25 cellular contexts compared by ENCODE assay signal in genomic region chr15:61521961-61522360, GRCh38.
"Had no signal": no experiment of that assay in that cellular context is flagged by ENCODE, and none has a peak within 500 bp of the region (broad histone marks: within the 10 kb centered on the region; RNA-seq: fewer than 3 reads in every experiment).

No MANE protein-coding gene starts in this region.

- H3K27ac Mint-ChIP-seq: activated B cell treated with CpG ODN at 0.5 μM for 24 hours; activated CD4-positive, alpha-beta memory T cell treated with anti-CD3 and anti-CD28 coated beads for 36 hours; activated CD4-positive, alpha-beta T cell treated with anti-CD3 and anti-CD28 coated beads, Interleukin-2, amount 10 ng/mL, durations not matched to agents 24 days and 14 days; activated naive CD4-positive, alpha-beta T cell treated with anti-CD3 and anti-CD28 coated beads for 36 hours; activated naive CD8-positive, alpha-beta T cell; activated T-helper 17 cell treated with anti-CD3 and anti-CD28 coated beads, Interleukin-2, amount 50 U/mL, for 72 hours; brain; T-cell had no signal

- H3K9me3 ChIP-seq: MG63 had no signal

- H3K9me3 Mint-ChIP-seq: activated B cell treated with CpG ODN at 0.5 μM for 24 hours; activated CD4-positive, alpha-beta memory T cell treated with anti-CD3 and anti-CD28 coated beads for 36 hours; activated CD4-positive, alpha-beta T cell treated with anti-CD3 and anti-CD28 coated beads, Interleukin-2, amount 10 ng/mL, durations not matched to agents 24 days and 14 days; activated naive CD4-positive, alpha-beta T cell treated with anti-CD3 and anti-CD28 coated beads for 36 hours; activated T-helper 17 cell treated with anti-CD3 and anti-CD28 coated beads, Interleukin-2, amount 50 U/mL, for 72 hours; brain; central memory CD8-positive, alpha-beta T cell; T-cell had no signal

- H3K36me3 Mint-ChIP-seq: activated CD4-positive, alpha-beta memory T cell treated with anti-CD3 and anti-CD28 coated beads for 36 hours; activated naive CD8-positive, alpha-beta T cell; brain; T-cell had no signal

- H3K4me3 Mint-ChIP-seq: activated B cell treated with CpG ODN at 0.5 μM for 24 hours; activated CD4-positive, alpha-beta memory T cell treated with anti-CD3 and anti-CD28 coated beads for 36 hours; activated CD4-positive, alpha-beta T cell treated with anti-CD3 and anti-CD28 coated beads, Interleukin-2, amount 10 ng/mL, durations not matched to agents 24 days and 14 days; activated naive CD4-positive, alpha-beta T cell treated with anti-CD3 and anti-CD28 coated beads for 36 hours; activated naive CD8-positive, alpha-beta T cell; activated T-helper 17 cell treated with anti-CD3 and anti-CD28 coated beads, Interleukin-2, amount 50 U/mL, for 72 hours; brain; central memory CD8-positive, alpha-beta T cell; T-cell had no signal

- ATAC-seq: activated T-helper 17 cell treated with anti-CD3 and anti-CD28 coated beads, Interleukin-2, amount 50 U/mL, for 72 hours; T-cell had no signal

- H3K4me3 ChIP-seq: MG63, SK-N-MC had no signal

- H3K9ac ChIP-seq: KMS-11 had no signal

- H3K27ac ChIP-seq: KMS-11, SK-N-MC had no signal

- H3K4me1 Mint-ChIP-seq: activated T-helper 17 cell treated with anti-CD3 and anti-CD28 coated beads, Interleukin-2, amount 50 U/mL, for 72 hours; brain; central memory CD8-positive, alpha-beta T cell; T-cell had no signal

- H3K4me2 ChIP-seq: KMS-11 had no signal

- H3K36me3 ChIP-seq: MG63 had no signal

- DNase-seq: activated B cell treated with CpG ODN at 0.5 μM for 24 hours; activated CD4-positive, alpha-beta memory T cell treated with anti-CD3 and anti-CD28 coated beads for 36 hours; activated CD4-positive, alpha-beta T cell treated with anti-CD3 and anti-CD28 coated beads for 1 hour; activated CD4-positive, alpha-beta T cell treated with anti-CD3 and anti-CD28 coated beads, Interleukin-2, amount 10 ng/mL, durations not matched to agents 24 days and 14 days; activated gamma-delta T cell; activated naive CD4-positive, alpha-beta T cell treated with anti-CD3 and anti-CD28 coated beads for 36 hours; activated T-cell treated with anti-CD3 and anti-CD28 coated beads for 4 hours; activated T-cell treated with anti-CD3 and anti-CD28 coated beads, Interleukin-2, amount 50 U/mL, for 48 hours; amygdala; MG63; NCI-H1105; NCI-H1436; NCI-H1694 treated with DMSO at 0.1 percent for 48 hours; NCI-H2029 treated with DMSO at 0.1 percent for 48 hours; NCI-H510A treated with DMSO at 0.1 percent for 48 hours; SIG-M5; T-cell; T-helper 2 cell; T1000 had no signal
